ENCODE assay signal across 31 cellular contexts in the genomic region with DNA sequence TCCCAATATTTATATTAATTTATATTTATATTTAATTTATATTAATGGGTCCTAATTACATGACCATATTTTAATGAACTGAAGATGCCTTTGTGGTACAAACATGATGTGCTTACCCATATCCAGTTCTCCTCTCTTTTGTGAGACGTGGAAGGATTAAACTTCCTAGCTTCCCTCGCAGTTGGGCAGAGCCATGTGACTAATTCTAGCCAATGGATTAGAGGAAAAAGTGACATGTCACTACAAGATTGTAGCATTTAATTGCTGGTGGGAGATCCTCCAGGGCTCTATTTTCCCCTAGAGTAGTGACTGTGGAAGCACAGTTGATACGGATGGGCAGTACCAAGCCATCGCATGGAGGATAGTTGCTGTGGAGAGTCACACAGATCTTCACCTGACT.
"Had no signal": no experiment of that assay in that cellular context is flagged by ENCODE, and none has a peak within 500 bp of the region (broad histone marks: within the 10 kb centered on the region; RNA-seq: fewer than 3 reads in every experiment).

No MANE protein-coding gene starts in this region.

- DNase-seq: activated CD4-positive, alpha-beta memory T cell treated with anti-CD3 and anti-CD28 coated beads, Interleukin-2, amount 10 ng/mL, durations not matched to agents 7 days and 5 days; activated CD4-positive, alpha-beta T cell treated with anti-CD3 and anti-CD28 coated beads for 1 hour; activated CD4-positive, alpha-beta T cell treated with anti-CD3 and anti-CD28 coated beads for 36 hours; activated CD4-positive, alpha-beta T cell treated with anti-CD3 and anti-CD28 coated beads for 48 hours; activated CD4-positive, alpha-beta T cell treated with anti-CD3 and anti-CD28 coated beads, Interleukin-2, amount 10 ng/mL, durations not matched to agents 7 days and 5 days; activated CD4-positive, alpha-beta T cell treated with anti-CD3 and anti-CD28 coated beads, Interleukin-2, amount 50 U/mL, for 48 hours; activated CD4-positive, CD25-positive, alpha-beta regulatory T cell; activated CD8-positive, alpha-beta memory T cell treated with anti-CD3 and anti-CD28 coated beads for 24 hours; activated CD8-positive, alpha-beta memory T cell treated with anti-CD3 and anti-CD28 coated beads, Interleukin-2, amount 10 ng/mL, durations not matched to agents 7 days and 5 days; activated CD8-positive, alpha-beta memory T cell treated with anti-CD3 and anti-CD28 coated beads, Interleukin-2, amount 50 U/mL, for 48 hours; activated CD8-positive, alpha-beta T cell treated with anti-CD3 and anti-CD28 coated beads, Interleukin-2, amount 10 ng/mL, durations not matched to agents 7 days and 5 days; activated effector memory CD4-positive, alpha-beta T cell treated with Interleukin-2 at 50 U/mL for 16 hours; activated gamma-delta T cell; activated naive CD4-positive, alpha-beta T cell treated with anti-CD3 and anti-CD28 coated beads, Interleukin-2, amount 10 ng/mL, durations not matched to agents 7 days and 5 days; activated naive CD4-positive, alpha-beta T cell treated with Interleukin-2 at 50 U/mL for 16 hours; activated naive CD8-positive, alpha-beta T cell treated with anti-CD3 and anti-CD28 coated beads, Interleukin-2, amount 10 ng/mL, durations not matched to agents 7 days and 5 days; activated naive CD8-positive, alpha-beta T cell treated with anti-CD3 and anti-CD28 coated beads, Interleukin-2, amount 50 U/mL, for 24 hours; activated T-cell treated with anti-CD3 and anti-CD28 coated beads, Interleukin-2, amount 50 U/mL, for 24 hours; activated T-cell treated with anti-CD3 and anti-CD28 coated beads, Interleukin-2, amount 50 U/mL, for 48 hours; amygdala; anterior cingulate cortex; caudate nucleus; cerebellar nuclear complex; T-helper 2 cell; T-helper 9 cell had no signal

- H3K27me3 ChIP-seq: ascending aorta had no signal

- H3K4me3 ChIP-seq: ascending aorta, cardiac muscle cell had no signal

- ATAC-seq: activated CD4-positive, alpha-beta T cell treated with anti-CD3 and anti-CD28 coated beads for 36 hours; activated CD4-positive, CD25-positive, alpha-beta regulatory T cell treated with anti-CD3 and anti-CD28 coated beads, Interleukin-2, amount 50 U/mL, for 24 hours; activated CD8-positive, alpha-beta memory T cell treated with anti-CD3 and anti-CD28 coated beads, Interleukin-2, amount 10 ng/mL, durations not matched to agents 7 days and 5 days; activated CD8-positive, alpha-beta T cell treated with anti-CD3 and anti-CD28 coated beads, Interleukin-2, amount 10 ng/mL, durations not matched to agents 7 days and 5 days; activated naive CD8-positive, alpha-beta T cell treated with anti-CD3 and anti-CD28 coated beads, Interleukin-2, amount 50 U/mL, for 24 hours had no signal

- FAIRE-seq: bronchial epithelial cell, TTC549 had no signal

- H3K27ac ChIP-seq: ascending aorta, cardiac muscle cell, VCaP had no signal

- H3K36me3 ChIP-seq: ascending aorta, cardiac muscle cell had no signal

- H3K9me3 ChIP-seq: ascending aorta had no signal
